ENCODE assay signal across 1 cellular context in the genomic region with DNA sequence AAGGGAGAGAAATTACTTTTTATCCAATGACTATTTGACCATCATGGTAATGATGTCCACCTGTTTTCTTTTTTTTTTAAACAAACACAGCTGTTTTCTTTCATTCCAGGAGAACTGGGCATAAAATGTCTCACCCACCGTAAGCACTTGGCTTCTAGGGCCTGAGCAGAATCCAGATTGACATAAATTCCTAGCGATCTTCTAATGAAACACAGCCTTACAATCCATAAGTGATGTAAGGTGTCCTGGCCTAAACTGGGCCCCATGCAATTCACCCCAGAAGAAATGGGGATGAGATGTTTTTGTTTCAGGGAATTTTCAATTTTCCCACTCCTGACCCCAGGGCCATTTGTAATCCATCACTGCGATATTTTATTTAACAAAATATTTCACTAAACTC.
TF ChIP-seq lines count a peak whose summit lies in the region.

No MANE protein-coding gene starts in this region.

TF ChIP-seq in WTC11, 78 proteins besides CTCF, POLR2A, EP300 and RAD21 (continued from another document):
- TF ChIP-seq, protein P1, sequence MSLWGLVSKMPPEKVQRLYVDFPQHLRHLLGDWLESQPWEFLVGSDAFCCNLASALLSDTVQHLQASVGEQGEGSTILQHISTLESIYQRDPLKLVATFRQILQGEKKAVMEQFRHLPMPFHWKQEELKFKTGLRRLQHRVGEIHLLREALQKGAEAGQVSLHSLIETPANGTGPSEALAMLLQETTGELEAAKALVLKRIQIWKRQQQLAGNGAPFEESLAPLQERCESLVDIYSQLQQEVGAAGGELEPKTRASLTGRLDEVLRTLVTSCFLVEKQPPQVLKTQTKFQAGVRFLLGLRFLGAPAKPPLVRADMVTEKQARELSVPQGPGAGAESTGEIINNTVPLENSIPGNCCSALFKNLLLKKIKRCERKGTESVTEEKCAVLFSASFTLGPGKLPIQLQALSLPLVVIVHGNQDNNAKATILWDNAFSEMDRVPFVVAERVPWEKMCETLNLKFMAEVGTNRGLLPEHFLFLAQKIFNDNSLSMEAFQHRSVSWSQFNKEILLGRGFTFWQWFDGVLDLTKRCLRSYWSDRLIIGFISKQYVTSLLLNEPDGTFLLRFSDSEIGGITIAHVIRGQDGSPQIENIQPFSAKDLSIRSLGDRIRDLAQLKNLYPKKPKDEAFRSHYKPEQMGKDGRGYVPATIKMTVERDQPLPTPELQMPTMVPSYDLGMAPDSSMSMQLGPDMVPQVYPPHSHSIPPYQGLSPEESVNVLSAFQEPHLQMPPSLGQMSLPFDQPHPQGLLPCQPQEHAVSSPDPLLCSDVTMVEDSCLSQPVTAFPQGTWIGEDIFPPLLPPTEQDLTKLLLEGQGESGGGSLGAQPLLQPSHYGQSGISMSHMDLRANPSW (CRISPR knock-in tag; conservative IDR thresholded peaks at IDR 0.05; ENCODE audit: low read depth), result no peak
- TF ChIP-seq ZNF138 (CRISPR knock-in tag; conservative IDR thresholded peaks at IDR 0.05), result no peak
- no peak for TF ChIP-seq RELA (CRISPR knock-in tag; IDR thresholded peaks at IDR 0.05; ENCODE audit: borderline replicate concordance)
